Comparison of ENCODE assay signal across 8 cellular contexts in the genomic region with DNA sequence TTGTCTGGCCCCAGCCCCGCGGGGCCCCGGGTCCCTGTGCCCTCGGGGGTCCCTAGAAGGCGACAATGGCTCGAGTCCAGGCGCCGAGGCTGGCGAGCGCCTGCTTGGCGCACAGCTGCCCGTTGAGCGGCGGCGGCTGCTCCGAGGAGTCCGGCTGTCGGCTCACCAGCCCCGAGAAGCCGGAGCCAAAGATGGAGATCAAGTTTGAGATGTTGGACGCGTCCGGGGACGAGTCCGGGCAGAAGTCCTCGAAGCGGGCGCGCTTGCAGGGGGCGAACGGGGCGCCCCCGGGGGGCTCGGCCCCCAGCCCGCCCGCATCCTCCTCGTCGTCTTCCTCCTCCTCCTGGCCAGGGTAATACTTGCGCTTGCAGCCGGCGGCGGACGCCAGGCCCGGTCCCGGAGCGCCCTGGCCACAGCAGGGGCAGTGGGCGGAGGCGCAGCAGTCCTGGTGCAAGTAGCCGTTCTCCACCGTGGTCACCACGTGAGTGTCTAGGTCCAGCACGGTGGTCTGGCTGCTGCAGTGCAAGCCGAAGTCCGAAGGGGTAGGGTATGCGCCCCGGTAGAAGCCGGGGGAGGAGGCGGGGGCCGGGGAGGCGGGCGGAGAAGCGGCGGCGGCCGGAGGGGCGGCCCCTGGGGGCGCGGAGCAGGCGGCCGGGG. TPM values are rescaled to one million over a fixed set of nuclear protein-coding genes. Genes with fewer than 3 reads are reported as not detected.
A peak's percentile ranks its signal among the peaks of the same experiment; 100 is the strongest.
DNase-seq lines count a peak whose midpoint lies in the region; ATAC-seq and TF ChIP-seq lines count a peak whose summit lies in the region.

No MANE protein-coding gene starts in this region.

- H3K36me3 Mint-ChIP-seq in activated naive CD4-positive, alpha-beta T cell treated with anti-CD3 and anti-CD28 coated beads, Interleukin-2, amount 50 U/mL, for 24 hours: no peaks in the 10 kb centered on the region

- H3K4me3 ChIP-seq in Jurkat, Clone E6-1 (ENCODE audit: low read length): peak overlapping the region; percentile 66
- peak overlapping the region; percentile 90 for H3K4me3 ChIP-seq in retinal pigment epithelial cell (ENCODE audit: low read length)

- ATAC-seq in left cardiac atrium: no peak
- no peak for ATAC-seq in HG02870 (IDR thresholded peaks at IDR 0.05; ENCODE audit: unreplicated experiment)
- no peak for ATAC-seq in HG03342 (IDR thresholded peaks at IDR 0.05; ENCODE audit: unreplicated experiment)

- intact Hi-C loops in left cardiac atrium (cut with DNase I): loop anchor here (10.0 kb wide), 4 partner anchors 78 to 438 kb away; no protein-coding TSS in a partner anchor

- no peak overlapping the region for H3K27ac Mint-ChIP-seq in activated naive CD4-positive, alpha-beta T cell treated with anti-CD3 and anti-CD28 coated beads, Interleukin-2, amount 50 U/mL, for 24 hours

- DNase-seq in DMS53 treated with DMSO at 0.1 percent for 48 hours (lab: John Stamatoyannopoulos, UW; ENCODE audit: unreplicated experiment): peak; percentile 22
- no peak for DNase-seq in Jurkat, Clone E6-1 (ENCODE audit: low read depth, low spot score)
- peak; percentile 58 for DNase-seq in left cardiac atrium
- no peak for DNase-seq in retinal pigment epithelial cell (ENCODE audit: low read depth)
- no peak for DNase-seq in NCI-H2196 (lab: John Stamatoyannopoulos, UW; ENCODE audit: unreplicated experiment)

- H3K4me1 Mint-ChIP-seq in activated naive CD4-positive, alpha-beta T cell treated with anti-CD3 and anti-CD28 coated beads, Interleukin-2, amount 50 U/mL, for 24 hours: peaks cover 9% of the 10 kb centered on the region

- no peak for TF ChIP-seq CTCF in retinal pigment epithelial cell (conservative IDR thresholded peaks at IDR 0.05; ENCODE audit: low read depth, low read length)

- peaks cover 2% of the 10 kb centered on the region for H3K27me3 Mint-ChIP-seq in activated naive CD4-positive, alpha-beta T cell treated with anti-CD3 and anti-CD28 coated beads, Interleukin-2, amount 50 U/mL, for 24 hours

- H3K4me3 Mint-ChIP-seq in activated naive CD4-positive, alpha-beta T cell treated with anti-CD3 and anti-CD28 coated beads, Interleukin-2, amount 50 U/mL, for 24 hours: peak overlapping the region; percentile 87

- no peaks in the 10 kb centered on the region for H3K9me3 Mint-ChIP-seq in activated naive CD4-positive, alpha-beta T cell treated with anti-CD3 and anti-CD28 coated beads, Interleukin-2, amount 50 U/mL, for 24 hours

RNA-seq across cellular contexts. Expression of a gene that starts 1.1 kb away (rescaled TPM):
- polyA plus RNA-seq in Jurkat, Clone E6-1 (2012; ENCODE audit: insufficient read depth, insufficient read length): 1.8 TPM
- 10 to 100 TPM in 1 of 2 donors, 1 to 10 TPM in 1; 5.4 to 13.1 TPM for total RNA-seq in left cardiac atrium

Comparison
In these comparisons a context has a peak if more than half of its experiments do, and no peak if none do; other contexts are left out.
1. DNase-seq: peak in DMS53 treated with DMSO at 0.1 percent for 48 hours (single experiment) and left cardiac atrium (single experiment); none in Jurkat, Clone E6-1 (single experiment), retinal pigment epithelial cell (single experiment) and NCI-H2196 (single experiment).